8 cellular contexts compared by ENCODE assay signal in the genomic region with DNA sequence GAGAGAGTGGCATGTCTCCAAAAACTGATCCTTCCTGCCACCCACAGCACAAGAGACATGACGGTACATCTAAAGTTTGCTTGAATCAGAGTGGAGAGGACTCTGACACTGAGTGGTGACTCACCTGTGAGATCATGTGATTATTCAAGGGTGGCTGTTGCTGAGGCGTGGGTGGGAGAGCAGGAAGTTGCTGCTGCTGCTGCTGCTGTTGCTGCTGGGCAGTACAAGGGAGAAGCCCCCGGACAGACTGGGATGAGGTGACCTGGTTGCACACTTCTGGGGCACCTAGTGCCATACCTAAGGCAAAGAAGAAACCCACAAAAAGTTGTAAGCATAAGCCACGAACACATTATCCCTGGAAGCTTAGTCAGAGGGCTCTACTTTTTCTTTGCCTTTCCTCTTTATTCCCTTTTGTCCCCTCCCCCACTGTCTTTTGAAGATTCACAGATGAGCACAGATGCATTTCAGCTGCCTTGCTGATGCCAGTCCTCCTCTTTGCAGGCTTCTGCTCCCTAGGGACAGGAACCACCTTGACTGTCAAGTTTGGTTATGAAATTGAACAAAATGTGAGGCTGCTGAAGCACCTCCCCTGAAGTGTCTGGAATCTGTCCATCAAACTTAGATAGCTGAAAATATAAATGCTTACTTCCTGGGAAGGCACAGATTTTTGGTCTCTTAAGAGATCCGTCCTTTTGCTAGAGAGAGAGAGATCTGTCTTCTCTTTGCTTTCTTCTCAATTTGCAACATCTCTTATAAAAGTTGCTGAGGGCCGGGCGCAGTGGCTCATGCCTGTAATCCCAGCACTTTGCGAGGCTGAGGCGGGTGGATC. TPM values are rescaled to one million over a fixed set of nuclear protein-coding genes. Genes with fewer than 3 reads are reported as not detected.
DNase-seq lines count a peak whose midpoint lies in the region; ATAC-seq and TF ChIP-seq lines count a peak whose summit lies in the region.

No MANE protein-coding gene starts in this region.

- no peak overlapping the region for H3K4me3 Mint-ChIP-seq in nephron progenitor cell

- no peaks in the 10 kb centered on the region for H3K9me3 Mint-ChIP-seq in nephron progenitor cell

- peak overlapping the region; percentile 87 for H3K27ac Mint-ChIP-seq in nephron progenitor cell

- no peaks in the 10 kb centered on the region for H3K27me3 Mint-ChIP-seq in nephron progenitor cell (ENCODE audit: low read depth, poor library complexity)

- peaks cover 83% of the 10 kb centered on the region for H3K36me3 Mint-ChIP-seq in nephron progenitor cell (ENCODE audit: low read depth)

- H3K4me3 ChIP-seq in suprapubic skin (no peak overlapping the region), gastroesophageal sphincter (no peak overlapping the region)

- H3K36me3 ChIP-seq in suprapubic skin (peaks cover 82% of the 10 kb centered on the region), gastroesophageal sphincter (peaks cover 0 to 99% of the 10 kb centered on the region in 2 donors)

- DNase-seq in ELF-1 (ENCODE audit: low read depth, low spot score), result peak; percentile 56
- peak; percentile 34 for DNase-seq in HuH-7.5 (ENCODE audit: low spot score)
- peak; percentile 53 for DNase-seq in activated CD4-positive, alpha-beta T cell treated with anti-CD3 and anti-CD28 coated beads for 1 hour
- DNase-seq in dedifferentiated amniotic fluid mesenchymal stem cell (ENCODE audit: extremely low spot score), result peak; percentile 82
- no peak for DNase-seq in nephron progenitor cell
- no peak for DNase-seq in suprapubic skin (ENCODE audit: low spot score in 2 of 2)

- peak overlapping the region; percentile 25 for H3K27ac ChIP-seq in suprapubic skin
- peak overlapping the region in 1 of 4 donors; percentile 9 for H3K27ac ChIP-seq in gastroesophageal sphincter

- TF ChIP-seq CTCF in nephron progenitor cell (IDR thresholded peaks at IDR 0.05) (no peak), suprapubic skin (IDR thresholded peaks at IDR 0.05) (no peak), gastroesophageal sphincter (IDR thresholded peaks at IDR 0.05) (no peak)

- TF ChIP-seq POLR2A in suprapubic skin (IDR thresholded peaks at IDR 0.05), result no peak
- no peak for TF ChIP-seq POLR2A in gastroesophageal sphincter (IDR thresholded peaks at IDR 0.05)

- H3K4me1 ChIP-seq in suprapubic skin (peaks cover 5% of the 10 kb centered on the region), gastroesophageal sphincter (peaks cover 0 to 6% (median 0%) of the 10 kb centered on the region in 3 donors)

- 63% methylated on average over 9 of the region's 9 CpGs for WGBS in suprapubic skin
- 52 to 61% methylated on average over 5 to 9 of the region's 9 CpGs for WGBS in gastroesophageal sphincter (ENCODE audit: low coverage in 1 of 2), 2 donors

- H3K9me3 ChIP-seq in suprapubic skin (no peaks in the 10 kb centered on the region), gastroesophageal sphincter (no peaks in the 10 kb centered on the region)

- ATAC-seq in GM21576 (IDR thresholded peaks at IDR 0.05; ENCODE audit: unreplicated experiment) (peak; percentile 94), gastroesophageal sphincter (no peak)

- no peaks in the 10 kb centered on the region for H3K27me3 ChIP-seq in suprapubic skin
- no peaks in the 10 kb centered on the region for H3K27me3 ChIP-seq in gastroesophageal sphincter

- TF ChIP-seq EP300 in suprapubic skin (IDR thresholded peaks at IDR 0.05) (no peak), gastroesophageal sphincter (IDR thresholded peaks at IDR 0.05) (no peak)

- H3K4me1 Mint-ChIP-seq in nephron progenitor cell, result peaks cover 32% of the 10 kb centered on the region

RNA-seq across cellular contexts. Expression of a gene that starts 29.5 kb away (rescaled TPM):
- total RNA-seq in suprapubic skin (1 to 10 TPM; 1.7 to 3.0 (median 2.1) TPM), gastroesophageal sphincter (under 1 TPM in 3 of 4 donors, not detected in 1; 0.32 to 0.94 (median 0.35) TPM)

RNA-seq across cellular contexts. Expression of a gene that starts 50.9 kb away (rescaled TPM):
- total RNA-seq in suprapubic skin (10 to 100 TPM; 53.5 to 87.2 (median 70.3) TPM), gastroesophageal sphincter (10 to 100 TPM; 20.5 to 42.4 (median 34.4) TPM)

Comparison
In these comparisons a context has a peak if more than half of its experiments do, and no peak if none do; other contexts are left out.
1. DNase-seq: peak in ELF-1 (single experiment), HuH-7.5 (single experiment), activated CD4-positive, alpha-beta T cell treated with anti-CD3 and anti-CD28 coated beads for 1 hour (single experiment) and dedifferentiated amniotic fluid mesenchymal stem cell (single experiment); none in nephron progenitor cell (single experiment) and suprapubic skin (0 of 2).